In genomic region chr10:56360583-56360966, GRCh38 we compare ENCODE assay signal across 8 cellular contexts. TPM values are rescaled to one million over a fixed set of nuclear protein-coding genes. Genes with fewer than 3 reads are reported as not detected.
DNase-seq lines count a peak whose midpoint lies in the region; ATAC-seq and TF ChIP-seq lines count a peak whose summit lies in the region.

No MANE protein-coding gene starts in this region.

- H3K27ac ChIP-seq in DND-41 (ENCODE audit: low read length) = peak overlapping the region; percentile 92
- H3K27ac ChIP-seq in PC-9 = no peak overlapping the region
- H3K27ac ChIP-seq in esophagus squamous epithelium = peak overlapping the region in 3 of 4 donors; percentile 68 to 74 (median 72)
- H3K27ac ChIP-seq in parathyroid adenoma = no peak overlapping the region

- H3K9me2 ChIP-seq in PC-9 (ENCODE audit: insufficient read depth) = no peaks in the 10 kb centered on the region

- peak overlapping the region; percentile 56 to 62 for H3K4me3 ChIP-seq in DND-41 (ENCODE audit: low read depth in 1 of 2, low read length in 2 of 2)
- peak overlapping the region; percentile 74 for H3K4me3 ChIP-seq in PC-9
- H3K4me3 ChIP-seq in esophagus squamous epithelium = peak overlapping the region; percentile 64 to 82 (median 73)
- H3K4me3 ChIP-seq in parathyroid adenoma (ENCODE audit: low read depth, low read length) = peak overlapping the region; percentile 84

- H3K4me1 ChIP-seq in DND-41 (ENCODE audit: insufficient read depth, low read length) (peaks cover 41% of the 10 kb centered on the region), PC-9 (replicated peaks; ENCODE audit: insufficient read depth) (peaks cover 14% of the 10 kb centered on the region), esophagus squamous epithelium (peaks cover 8 to 22% (median 9%) of the 10 kb centered on the region in 3 donors), parathyroid adenoma (no peaks in the 10 kb centered on the region)

- H3K9ac ChIP-seq in DND-41 (ENCODE audit: low read depth, low read length) = peak overlapping the region; percentile 82
- H3K9ac ChIP-seq in parathyroid adenoma = no peak overlapping the region

- no peaks in the 10 kb centered on the region for H3K9me3 ChIP-seq in DND-41 (ENCODE audit: insufficient read depth, low read length, severe bottlenecking)
- H3K9me3 ChIP-seq in PC-9 (ENCODE audit: insufficient read depth, low read depth) = no peaks in the 10 kb centered on the region
- H3K9me3 ChIP-seq in esophagus squamous epithelium = no peaks in the 10 kb centered on the region
- no peaks in the 10 kb centered on the region for H3K9me3 ChIP-seq in parathyroid adenoma (ENCODE audit: control insufficient read depth, low read length)

- CTCF ChIA-PET in PC-9 (lab: Charles Lee) = no interaction called here

- DNase-seq in DND-41 (no peak), PC-9 (no peak), esophagus squamous epithelium (lab: John Stamatoyannopoulos, UW) (no peak), hepatic stellate cell (ENCODE audit: low spot score) (no peak), NCI-H146 treated with DMSO at 0.1 percent for 48 hours (lab: John Stamatoyannopoulos, UW; ENCODE audit: unreplicated experiment) (no peak), NCI-H524 (lab: John Stamatoyannopoulos, UW) (no peak)
- DNase-seq in stimulated activated CD4-positive, alpha-beta T cell treated with anti-CD3 and anti-CD28 coated beads, Interleukin-2, amount 100 ng/mL, for 24 hours = no peak

- intact Hi-C loops in PC-9 (cut with micrococcal nuclease; ENCODE audit: unreplicated experiment) = no loop called here
- intact Hi-C loops in esophagus squamous epithelium (cut with DNase I) = no loop called here

- no TSS peak for BruUV-seq in PC-9 (replicated peaks; lab: Mats Ljungman, UMichigan)

- H3F3A ChIP-seq in PC-9 (ENCODE audit: insufficient read depth, low read depth) = no peaks in the 10 kb centered on the region

- no peak for ATAC-seq in DND-41 (ENCODE audit: insufficient read depth, low read depth)

- WGBS in esophagus squamous epithelium, 2 donors = 6 to 8% methylated on average over 4 to 6 of the region's 6 CpGs

- TF ChIP-seq POLR2A in esophagus squamous epithelium (IDR thresholded peaks at IDR 0.05) = no peak

- H3K4me2 ChIP-seq in DND-41 (ENCODE audit: insufficient read depth, low read length) = peak overlapping the region; percentile 90
- peak overlapping the region; percentile 83 for H3K4me2 ChIP-seq in PC-9
- peak overlapping the region; percentile 82 for H3K4me2 ChIP-seq in parathyroid adenoma (ENCODE audit: low read length)

- H4K20me1 ChIP-seq in DND-41 (ENCODE audit: insufficient read depth, low read length) = peaks cover 11% of the 10 kb centered on the region; the same call in 1 of the 2 replicates
- no peaks in the 10 kb centered on the region for H4K20me1 ChIP-seq in PC-9 (ENCODE audit: insufficient read depth)

- H3K79me2 ChIP-seq in DND-41 (ENCODE audit: insufficient read depth, low read length) = peaks cover 41% of the 10 kb centered on the region
- H3K79me2 ChIP-seq in PC-9 (ENCODE audit: low read depth) = peaks cover 14% of the 10 kb centered on the region
- no peaks in the 10 kb centered on the region for H3K79me2 ChIP-seq in parathyroid adenoma

- TF ChIP-seq CTCF in DND-41 (IDR thresholded peaks at IDR 0.05; ENCODE audit: borderline replicate concordance, extremely low read depth, low read length, poor library complexity, severe bottlenecking) = no peak
- TF ChIP-seq CTCF in PC-9 (conservative IDR thresholded peaks at IDR 0.05) = no peak
- TF ChIP-seq CTCF in esophagus squamous epithelium (IDR thresholded peaks at IDR 0.05) = no peak
- no peak for TF ChIP-seq CTCF in parathyroid adenoma (IDR thresholded peaks at IDR 0.05)

- H3K36me3 ChIP-seq in DND-41 (ENCODE audit: insufficient read depth, low read length) (peaks cover 41% of the 10 kb centered on the region), PC-9 (ENCODE audit: low read depth) (peaks cover 12% of the 10 kb centered on the region), esophagus squamous epithelium (peaks cover 0 to 13% (median 0%) of the 10 kb centered on the region in 3 donors), parathyroid adenoma (ENCODE audit: control insufficient read depth, insufficient read depth, low read length) (no peaks in the 10 kb centered on the region)

- H3K27me3 ChIP-seq in DND-41 (ENCODE audit: insufficient read depth, low read length, poor library complexity) (no peaks in the 10 kb centered on the region), PC-9 (ENCODE audit: insufficient read depth, low read depth) (no peaks in the 10 kb centered on the region), esophagus squamous epithelium (no peaks in the 10 kb centered on the region), parathyroid adenoma (ENCODE audit: control insufficient read depth, insufficient read depth, low read length) (no peaks in the 10 kb centered on the region)

- POLR2A ChIA-PET in PC-9 (lab: Charles Lee; ENCODE audit: unreplicated experiment) = no interaction called here

- peak overlapping the region; percentile 80 for H2AFZ ChIP-seq in DND-41 (ENCODE audit: low read depth, low read length)
- peak overlapping the region; percentile 96 for H2AFZ ChIP-seq in PC-9
- peak overlapping the region; percentile 74 for H2AFZ ChIP-seq in parathyroid adenoma

RNA-seq across cellular contexts. Expression of gene ZWINT, which starts 0.5 kb away (rescaled TPM):
- total RNA-seq in PC-9 (2021) = 81.1 and 102 TPM in 2 replicates
- 10 to 100 TPM; 13.4 to 46.8 (median 29.9) TPM for total RNA-seq in esophagus squamous epithelium

Comparison
In these comparisons a context has a peak if more than half of its experiments do, and no peak if none do; other contexts are left out.
1. H3K27ac ChIP-seq: peak in DND-41 (single experiment) and esophagus squamous epithelium (3 of 4); none in PC-9 (single experiment) and parathyroid adenoma (single experiment).
2. Peak in every context shown above with its lines, with median percentiles within 50 percentile points of each other: H2AFZ ChIP-seq, H3K4me2 ChIP-seq and H3K4me3 ChIP-seq.